Comparison of ENCODE assay signal across 8 cellular contexts in genomic region chr11:77039491-77040400, GRCh38. TPM values are rescaled to one million over a fixed set of nuclear protein-coding genes. Genes with fewer than 3 reads are reported as not detected.
A peak's percentile ranks its signal among the peaks of the same experiment; 100 is the strongest.
DNase-seq lines count a peak whose midpoint lies in the region; ATAC-seq and TF ChIP-seq lines count a peak whose summit lies in the region.

No MANE protein-coding gene starts in this region.

- DNase-seq in AG09319 (ENCODE audit: extremely low read depth, low read depth), result no peak
- DNase-seq in HFF-Myc (ENCODE audit: extremely low read depth, low read depth), result no peak
- peak; percentile 64 for DNase-seq in astrocyte of the hippocampus (ENCODE audit: low read depth, low spot score)
- DNase-seq in islet precursor cell, result peak; percentile 70
- peak; percentile 41 for DNase-seq in stimulated activated CD8-positive, alpha-beta memory T cell treated with anti-CD3 and anti-CD28 coated beads, Interleukin-4, amount 100 ng/mL, for 48 hours
- DNase-seq in NCI-H524 treated with DMSO at 0.1 percent for 48 hours (lab: John Stamatoyannopoulos, UW), result no peak
- no peak for DNase-seq in omental fat pad (ENCODE audit: low spot score)
- no peak for DNase-seq in GOT3 (lab: John Stamatoyannopoulos, UW)

- peak overlapping the region; percentile 23 for H3K4me3 ChIP-seq in HFF-Myc (replicated peaks; ENCODE audit: low read depth, low read length)

- ATAC-seq in omental fat pad (ENCODE audit: low FRiP score), result no peak

- peak; percentile 62 for TF ChIP-seq CTCF in AG09319 (IDR thresholded peaks at IDR 0.05; ENCODE audit: low read depth, low read length)
- peak; percentile 50 for TF ChIP-seq CTCF in HFF-Myc (IDR thresholded peaks at IDR 0.05; ENCODE audit: low read depth, low read length, missing control alignments)
- TF ChIP-seq CTCF in omental fat pad (IDR thresholded peaks at IDR 0.05), result no peak

RNA-seq across cellular contexts. Expression of gene B3GNT6, which starts 5.5 kb away (rescaled TPM):
- total RNA-seq in omental fat pad, result not detected

RNA-seq across cellular contexts. Expression of gene CAPN5, which starts 27.0 kb away (rescaled TPM):
- total RNA-seq in omental fat pad, result 1 to 10 TPM; 3.3 to 8.5 (median 4.7) TPM

Comparison
In these comparisons a context has a peak if more than half of its experiments do, and no peak if none do; other contexts are left out.
1. DNase-seq: peak in astrocyte of the hippocampus (single experiment), islet precursor cell (single experiment) and stimulated activated CD8-positive, alpha-beta memory T cell treated with anti-CD3 and anti-CD28 coated beads, Interleukin-4, amount 100 ng/mL, for 48 hours (single experiment); none in AG09319 (single experiment), HFF-Myc (single experiment), NCI-H524 treated with DMSO at 0.1 percent for 48 hours (single experiment), omental fat pad (single experiment) and GOT3 (single experiment).
2. CTCF ChIP-seq: peak in AG09319 (single experiment) and HFF-Myc (single experiment); none in omental fat pad (0 of 3).